In genomic region chr19:9857076-9857721, GRCh38 we compare ENCODE assay signal across 1 cellular context.
A peak's percentile ranks its signal among the peaks of the same experiment; 100 is the strongest.
TF ChIP-seq lines count a peak whose summit lies in the region.

No MANE protein-coding gene starts in this region.

TF ChIP-seq in HEK293, 187 proteins besides CTCF, POLR2A, EP300 and RAD21:
- TF ChIP-seq PRDM2 (tag by site-specific recombination; IDR thresholded peaks at IDR 0.05; ENCODE audit: borderline replicate concordance) (no peak), BCL11A (tag by site-specific recombination; IDR thresholded peaks at IDR 0.05; ENCODE audit: low read depth) (peak; percentile 32; the same call in 1 of the 2 replicates), TCF7L2 (IDR thresholded peaks at IDR 0.05; ENCODE audit: borderline replicate concordance, low read depth, low read length) (no peak), BCL11B (tag by site-specific recombination; IDR thresholded peaks at IDR 0.05; ENCODE audit: low read depth) (0 out of 2 replicates have a peak, but pooled peaks have one; percentile 53), ZBTB49 (tag by site-specific recombination; IDR thresholded peaks at IDR 0.05; ENCODE audit: low read depth) (no peak), KLF9 (tag by site-specific recombination; IDR thresholded peaks at IDR 0.05; ENCODE audit: low read depth) (no peak)
